In the genomic region with DNA sequence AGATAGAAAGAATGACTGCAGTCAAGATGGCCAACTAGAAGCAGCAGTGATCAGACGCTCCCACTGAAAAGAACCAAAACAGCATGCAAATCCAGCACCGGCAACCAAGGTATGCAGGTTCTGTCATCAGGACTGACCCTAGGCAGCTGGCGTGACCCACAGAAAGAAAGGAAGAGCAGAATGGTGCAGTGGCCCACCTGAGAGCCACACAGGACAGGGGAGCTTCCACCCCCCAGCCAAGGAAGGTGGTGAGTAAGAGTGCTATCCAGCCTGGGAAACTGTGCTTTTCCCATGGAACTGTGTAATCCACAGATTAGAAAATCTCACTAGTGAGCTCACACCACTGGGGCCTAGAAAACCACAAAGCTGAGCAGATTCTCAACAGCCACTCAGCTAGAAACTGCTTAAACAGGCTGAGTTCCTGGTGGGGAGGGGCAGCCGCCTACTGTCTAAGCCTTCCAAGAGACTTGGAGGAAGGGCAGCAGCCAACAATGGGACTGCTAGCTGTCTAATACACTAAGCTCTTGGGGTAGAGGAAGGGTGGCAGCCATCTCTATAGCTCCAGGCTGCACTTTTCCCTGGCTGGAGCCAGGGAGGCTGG, we compare ENCODE assay signal across 11 cellular contexts.
DNase-seq lines count a peak whose midpoint lies in the region; ATAC-seq and TF ChIP-seq lines count a peak whose summit lies in the region.
"Had no signal": no experiment of that assay in that cellular context is flagged by ENCODE, and none has a peak within 500 bp of the region (broad histone marks: within the 10 kb centered on the region; RNA-seq: fewer than 3 reads in every experiment).

No MANE protein-coding gene starts in this region.

- DNase-seq in ecto neural progenitor cell (ENCODE audit: low spot score) (peak; percentile 62), left ventricle myocardium inferior (no peak), omental fat pad (ENCODE audit: low spot score) (no peak), NCI-H2171 (lab: John Stamatoyannopoulos, UW) (no peak)
- DNase-seq in stimulated activated CD4-positive, alpha-beta T cell treated with anti-CD3 and anti-CD28 coated beads, Interleukin-4, amount 100 ng/mL, for 24 hours: no peak
- DNase-seq: C1 segment of cervical spinal cord, PC-3 had no signal

- H3K4me3 ChIP-seq in BLaER1 (no peak overlapping the region), left ventricle myocardium inferior (no peak overlapping the region)
- H3K4me3 ChIP-seq: upper lobe of left lung had no signal

- H3K4me1 ChIP-seq in BLaER1 (peaks cover 36% of the 10 kb centered on the region), left ventricle myocardium inferior (no peaks in the 10 kb centered on the region)

- H4K20me1 ChIP-seq in BLaER1: no peaks in the 10 kb centered on the region

- TF ChIP-seq CTCF in left ventricle myocardium inferior (IDR thresholded peaks at IDR 0.05; ENCODE audit: borderline replicate concordance) (no peak), omental fat pad (IDR thresholded peaks at IDR 0.05) (no peak)

- H3K27ac ChIP-seq in BLaER1 (peak overlapping the region; percentile 31), left ventricle myocardium inferior (replicated peaks) (no peak overlapping the region)
- H3K27ac ChIP-seq: upper lobe of left lung had no signal

- H3K27me3 ChIP-seq in BLaER1 (no peaks in the 10 kb centered on the region), left ventricle myocardium inferior (ENCODE audit: low read depth) (peaks cover 22% of the 10 kb centered on the region)
- H3K27me3 ChIP-seq: upper lobe of left lung had no signal

- H3K36me3 ChIP-seq in BLaER1 (no peaks in the 10 kb centered on the region), left ventricle myocardium inferior (no peaks in the 10 kb centered on the region)
- H3K36me3 ChIP-seq: upper lobe of left lung had no signal

- H3K9me3 ChIP-seq in BLaER1 (no peaks in the 10 kb centered on the region), left ventricle myocardium inferior (replicated peaks) (no peaks in the 10 kb centered on the region)
- H3K9me3 ChIP-seq: upper lobe of left lung had no signal

- intact Hi-C loops in left ventricle myocardium inferior (cut with micrococcal nuclease): no loop called here

- ATAC-seq in GM19328 (IDR thresholded peaks at IDR 0.05; ENCODE audit: unreplicated experiment) (peak; percentile 83), HG03095 (IDR thresholded peaks at IDR 0.05; ENCODE audit: unreplicated experiment) (peak; percentile 84), omental fat pad (ENCODE audit: low FRiP score) (no peak)
- ATAC-seq: PC-3 had no signal

- H3K4me2 ChIP-seq in BLaER1: peak overlapping the region; percentile 57

- H3K9ac ChIP-seq in BLaER1: no peak overlapping the region
